13 cellular contexts compared by ENCODE assay signal in genomic region chr4:188159513-188160232, GRCh38. TPM values are rescaled to one million over a fixed set of nuclear protein-coding genes. Genes with fewer than 3 reads are reported as not detected.
DNase-seq lines count a peak whose midpoint lies in the region; ATAC-seq and TF ChIP-seq lines count a peak whose summit lies in the region.
"Not testable (repeated sequence)": the region's sequence is repeated elsewhere in the genome, so short reads cannot be mapped to it uniquely, and the experiment has no call there.
"Had no signal": no experiment of that assay in that cellular context is flagged by ENCODE, and none has a peak within 500 bp of the region (broad histone marks: within the 10 kb centered on the region; RNA-seq: fewer than 3 reads in every experiment).

No MANE protein-coding gene starts in this region.

- H3K36me3 ChIP-seq in RWPE2 (ENCODE audit: low read depth); trophoblast cell (ENCODE audit: control insufficient read depth in 1 of 2, insufficient read depth in 2 of 2, low read length in 2 of 2): not testable (repeated sequence)

- H2BK5ac ChIP-seq in trophoblast cell (ENCODE audit: low read depth, low read length, poor library complexity) = peak overlapping the region; percentile 10

- not testable (repeated sequence) for H3K4me1 ChIP-seq in RWPE2 (ENCODE audit: insufficient read depth, poor library complexity, severe bottlenecking); trophoblast cell (ENCODE audit: control insufficient read depth in 1 of 2, insufficient read depth in 2 of 2, low read length in 2 of 2)

- H2AFZ ChIP-seq in trophoblast cell (ENCODE audit: insufficient read depth, low read length, poor library complexity) = not testable (repeated sequence)

- H2BK120ac ChIP-seq in trophoblast cell (ENCODE audit: insufficient read depth, low read length, poor library complexity) = peak overlapping the region; percentile 13

- H3K9ac ChIP-seq in trophoblast cell (ENCODE audit: low read length) = not testable (repeated sequence)

- H3K36me3 Mint-ChIP-seq in MCF 10A (ENCODE audit: insufficient read depth, unreplicated experiment) = not testable (repeated sequence)

- not testable (repeated sequence) for H4K8ac ChIP-seq in trophoblast cell (ENCODE audit: low read depth, low read length)

- not testable (repeated sequence) for TF ChIP-seq CTCF in RWPE2 (IDR thresholded peaks at IDR 0.05; ENCODE audit: poor library complexity, severe bottlenecking); MCF 10A (IDR thresholded peaks at IDR 0.05; ENCODE audit: unreplicated experiment); fibroblast of villous mesenchyme (IDR thresholded peaks at IDR 0.05; ENCODE audit: insufficient read depth, low read depth, low read length)

- H3K27me3 Mint-ChIP-seq in MCF 10A (ENCODE audit: insufficient read depth, unreplicated experiment) = not testable (repeated sequence)

- H3K79me2 ChIP-seq in trophoblast cell (ENCODE audit: control insufficient read depth, insufficient read depth, low read length, poor library complexity) = not testable (repeated sequence)

- not testable (repeated sequence) for H3K79me1 ChIP-seq in trophoblast cell (ENCODE audit: low read length)

- not testable (repeated sequence) for H3K4me1 Mint-ChIP-seq in MCF 10A (ENCODE audit: insufficient read depth, unreplicated experiment)

- H3K4me3 Mint-ChIP-seq in MCF 10A (ENCODE audit: unreplicated experiment) = not testable (repeated sequence)

- BruUV-seq in MCF 10A (replicated peaks; lab: Mats Ljungman, UMichigan) = not testable (repeated sequence)

- H2AK5ac ChIP-seq in trophoblast cell (ENCODE audit: low read length) = peak overlapping the region; percentile 7

- H3K14ac ChIP-seq in trophoblast cell (ENCODE audit: low read length) = peak overlapping the region; percentile 6

- WGBS in trophoblast cell (ENCODE audit: extremely low coverage, insufficient coverage, insufficient read length) = no CpG with 5 or more reads among the region's 40 CpGs

- H4K91ac ChIP-seq in trophoblast cell (ENCODE audit: low read depth, low read length) = peak overlapping the region; percentile 16

- peak; percentile 48; the same call in 1 of the 3 replicates for ATAC-seq in RWPE2 (ENCODE audit: low read depth)

- H3K9me3 ChIP-seq in RWPE2 (ENCODE audit: severe bottlenecking); trophoblast cell (ENCODE audit: insufficient read depth, low read depth, low read length): not testable (repeated sequence)

- H3K4me3 ChIP-seq in RWPE2 (ENCODE audit: severe bottlenecking); trophoblast cell (ENCODE audit: low read depth, low read length): not testable (repeated sequence)
- peak overlapping the region; percentile 29 for H3K4me3 ChIP-seq in fibroblast of villous mesenchyme (ENCODE audit: low read depth, low read length)

- H3K18ac ChIP-seq in trophoblast cell (ENCODE audit: low read length) = not testable (repeated sequence)

- H3K27ac Mint-ChIP-seq in MCF 10A (ENCODE audit: low read depth, unreplicated experiment) = not testable (repeated sequence)

- H3K4ac ChIP-seq in trophoblast cell (ENCODE audit: low read depth, low read length) = not testable (repeated sequence)

- H2BK12ac ChIP-seq in trophoblast cell (ENCODE audit: low read length) = peak overlapping the region; percentile 58

- POLR2A ChIA-PET in MCF 10A (lab: Yijun Ruan, JAX) = not testable (repeated sequence)

- not testable (repeated sequence) for H3K9me3 Mint-ChIP-seq in MCF 10A (ENCODE audit: unreplicated experiment)

- H3K27ac ChIP-seq in RWPE2 (ENCODE audit: poor library complexity, severe bottlenecking) (peak overlapping the region; percentile 14), trophoblast cell (ENCODE audit: low read depth, low read length) (peak overlapping the region; percentile 18)

- CTCF ChIA-PET in MCF 10A (lab: Yijun Ruan, JAX) = not testable (repeated sequence)

- intact Hi-C loops in MCF 10A (cut with micrococcal nuclease) = not testable (repeated sequence)

- H3K4me2 ChIP-seq in trophoblast cell (ENCODE audit: low read length) = not testable (repeated sequence)

- H3K27me3 ChIP-seq in RWPE2 (ENCODE audit: insufficient read depth, poor library complexity, severe bottlenecking); trophoblast cell (ENCODE audit: insufficient read depth, low read length): not testable (repeated sequence)

- peak; percentile 89 for DNase-seq in Daoy (ENCODE audit: low read depth)
- DNase-seq in HPDE6-E6E7 (ENCODE audit: extremely low spot score) = peak; percentile 15
- DNase-seq in NCI-H510A (lab: John Stamatoyannopoulos, UW) = peak; percentile 88
- not testable (repeated sequence) for DNase-seq in RWPE2 (ENCODE audit: low spot score)
- peak; percentile 46 for DNase-seq in MCF 10A (ENCODE audit: unreplicated experiment)
- DNase-seq in fibroblast of villous mesenchyme (ENCODE audit: low read depth) = peak; percentile 36
- DNase-seq in trophoblast cell = peak; percentile 83 to 94

- not testable (repeated sequence) for H3K23ac ChIP-seq in trophoblast cell (ENCODE audit: low read length)

- not testable (repeated sequence) for H4K12ac ChIP-seq in trophoblast cell (ENCODE audit: low read depth, low read length)

RNA-seq across cellular contexts. Expression of gene TRIML1, which starts 20.4 kb away (rescaled TPM):
- total RNA-seq in Daoy (2014; rRNA removed; shearing (Covaris generic)) = not detected in 2 replicates
- not detected in 2 replicates for total RNA-seq in MCF 10A (2022)
- not detected in 2 replicates for total RNA-seq in fibroblast of villous mesenchyme
- polyA plus RNA-seq in trophoblast cell (2013) = 2.4 and 2.8 TPM in 2 replicates
- total RNA-seq: A673; Calu3; CD8-positive, alpha-beta memory T cell; GM23248; H9; HFFc6 had no signal
- polyA plus RNA-seq: CD8-positive, alpha-beta memory T cell; GM23248 had no signal

RNA-seq across cellular contexts. Expression of gene TRIML2, which starts 50.3 kb away (rescaled TPM):
- 0.23 and 0.77 TPM in 2 replicates for total RNA-seq in Daoy (2014; rRNA removed; shearing (Covaris generic))
- total RNA-seq in MCF 10A (2022) = 4.9 and 6.7 TPM in 2 replicates
- total RNA-seq in fibroblast of villous mesenchyme = 0.32 TPM in 1 of 2 replicates, not detected in the other
- 40.6 and 42.8 TPM in 2 replicates for polyA plus RNA-seq in trophoblast cell (2013)
- total RNA-seq: Calu3; CD8-positive, alpha-beta memory T cell; GM23248 had no signal
- polyA plus RNA-seq: CD8-positive, alpha-beta memory T cell; GM23248 had no signal
